In the genomic region with DNA sequence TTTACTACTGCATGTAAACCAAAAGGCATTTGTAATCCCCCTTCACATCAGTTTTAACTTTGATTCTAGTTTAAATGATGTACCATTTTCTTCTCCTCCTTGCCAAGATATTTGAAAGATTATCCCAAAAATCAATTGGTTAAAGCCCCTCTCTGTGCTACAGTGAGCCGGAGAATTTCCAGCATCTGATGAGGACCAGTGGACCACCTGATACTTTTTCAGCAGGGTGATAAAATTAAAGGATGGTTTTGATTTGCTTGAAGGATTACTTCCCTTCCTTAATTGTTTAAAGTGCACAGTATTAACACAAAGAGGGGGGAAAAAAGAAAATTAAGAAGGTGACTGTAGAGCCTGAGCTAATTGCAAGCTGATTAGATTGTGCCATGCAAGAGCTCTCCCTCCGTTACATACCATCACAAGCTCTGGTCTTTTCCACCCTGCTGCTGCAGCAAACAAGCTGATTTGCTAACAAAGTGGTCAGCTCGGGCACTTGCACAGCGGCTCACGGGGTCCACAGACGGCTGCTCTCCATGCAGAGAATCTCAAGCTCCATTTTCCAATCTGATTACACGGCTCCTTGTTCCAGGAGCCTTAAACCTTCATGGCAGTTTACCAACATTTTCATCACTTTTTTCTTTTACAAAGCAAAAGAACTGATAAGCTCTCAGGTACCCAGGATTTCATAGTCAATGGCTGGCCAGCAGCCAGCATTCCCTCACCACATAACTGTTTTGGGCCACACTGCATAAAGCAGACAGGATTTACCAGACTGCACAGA, we compare ENCODE assay signal across 1 cellular context.
TF ChIP-seq lines count a peak whose summit lies in the region.

No MANE protein-coding gene starts in this region.

TF ChIP-seq in GM23338, 12 proteins besides CTCF, POLR2A, EP300 and RAD21 (continued from another document):
- TF ChIP-seq EZH2phosphoT487 (IDR thresholded peaks at IDR 0.05; ENCODE audit: unreplicated experiment), result no peak
- no peak for TF ChIP-seq JUNB (IDR thresholded peaks at IDR 0.05; ENCODE audit: unreplicated experiment)
